7 cellular contexts compared by ENCODE assay signal in genomic region chr17:77560417-77560816, GRCh38.
"Had no signal": no experiment of that assay in that cellular context is flagged by ENCODE, and none has a peak within 500 bp of the region (broad histone marks: within the 10 kb centered on the region; RNA-seq: fewer than 3 reads in every experiment).

No MANE protein-coding gene starts in this region.

- H3K9ac ChIP-seq: GM23248 had no signal

- H3K9me3 Mint-ChIP-seq: H9 had no signal

- ATAC-seq: K562 had no signal

- H3K27ac ChIP-seq: GM23248 had no signal

- H2AFZ ChIP-seq: GM23248 had no signal

- H3K4me3 ChIP-seq: GM23248, K562 had no signal

- DNase-seq: GM23248, GOT3, H9, HCEC 1CT, IMR-90, KG1 had no signal

- H3K4me3 Mint-ChIP-seq: H9 had no signal
